ENCODE assay signal across 18 cellular contexts in the genomic region with DNA sequence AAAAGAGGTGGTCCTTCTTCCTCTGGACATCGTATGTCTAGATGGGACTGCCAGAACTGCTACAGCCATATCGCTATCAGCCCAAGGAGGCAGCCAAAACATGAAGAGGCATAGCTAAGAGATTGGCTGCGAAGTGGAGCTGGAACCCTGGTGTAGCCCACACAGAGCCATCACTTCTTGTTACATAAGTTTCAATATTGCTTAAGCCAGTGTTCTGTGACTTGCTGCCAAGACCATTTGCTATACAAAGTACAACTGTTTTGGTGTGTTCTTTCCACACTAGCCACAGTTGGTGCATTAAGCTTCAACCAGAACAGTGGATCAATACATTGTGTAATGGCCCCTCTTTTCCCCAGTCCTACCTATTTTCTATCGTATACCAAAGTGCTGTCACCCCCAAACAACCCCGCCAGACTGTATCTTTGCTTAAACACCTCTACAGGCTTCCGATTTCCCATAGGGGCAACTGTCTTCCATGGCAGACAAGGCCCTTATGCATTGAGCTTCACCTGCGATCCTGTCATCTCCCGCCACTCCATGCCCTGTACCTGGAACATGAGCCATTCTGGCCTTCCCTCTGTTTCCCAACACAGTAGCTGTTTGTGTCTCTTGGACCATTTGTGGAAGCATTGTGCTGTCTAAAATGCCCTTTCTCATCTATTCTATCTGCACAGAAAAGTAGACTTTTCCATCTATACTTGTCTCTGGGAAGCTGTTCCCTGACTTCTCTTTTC.
DNase-seq lines count a peak whose midpoint lies in the region; ATAC-seq and TF ChIP-seq lines count a peak whose summit lies in the region.
"Had no signal": no experiment of that assay in that cellular context is flagged by ENCODE, and none has a peak within 500 bp of the region (broad histone marks: within the 10 kb centered on the region; RNA-seq: fewer than 3 reads in every experiment).

No MANE protein-coding gene starts in this region.

- TF ChIP-seq CTCF in right atrium auricular region (IDR thresholded peaks at IDR 0.05) (no peak), gastroesophageal sphincter (IDR thresholded peaks at IDR 0.05) (no peak), A673 (conservative IDR thresholded peaks at IDR 0.05; ENCODE audit: low read depth, low read length) (no peak)

- no peak overlapping the region for H3K27ac ChIP-seq in right atrium auricular region
- H3K27ac ChIP-seq in gastroesophageal sphincter, result no peak overlapping the region
- H3K27ac ChIP-seq in A673 (ENCODE audit: low read depth, low read length, poor library complexity, severe bottlenecking), result no peak overlapping the region
- H3K27ac ChIP-seq: 22Rv1, A549, BLaER1 had no signal

- 94 to 95% methylated on average over 4 to 8 of the region's 8 CpGs for WGBS in gastroesophageal sphincter (ENCODE audit: low coverage in 1 of 2), 2 donors

- H3K4me3 ChIP-seq in right atrium auricular region (no peak overlapping the region), gastroesophageal sphincter (no peak overlapping the region), A673 (ENCODE audit: low read depth, low read length, poor library complexity, severe bottlenecking) (no peak overlapping the region)
- H3K4me3 ChIP-seq: A549, BLaER1 had no signal

- ATAC-seq in Right ventricle myocardium inferior, result peak; percentile 52
- peak; percentile 43 for ATAC-seq in gastroesophageal sphincter
- ATAC-seq in sciatic nerve, result peak; percentile 20
- ATAC-seq: A549, HCT116 had no signal

- H3K9me3 ChIP-seq in right atrium auricular region (no peaks in the 10 kb centered on the region), gastroesophageal sphincter (no peaks in the 10 kb centered on the region), A673 (ENCODE audit: low read depth, low read length, poor library complexity, severe bottlenecking) (no peaks in the 10 kb centered on the region)
- H3K9me3 ChIP-seq: A549, BLaER1 had no signal

- intact Hi-C loops in Right ventricle myocardium inferior (cut with DNase I) (no loop called here), sciatic nerve (cut with DNase I) (no loop called here), A673 (cut with micrococcal nuclease; ENCODE audit: unreplicated experiment) (no loop called here)

- CTCF ChIA-PET in A673 (lab: Charles Lee), result no interaction called here

- no peak for TF ChIP-seq EP300 in gastroesophageal sphincter (IDR thresholded peaks at IDR 0.05)

- POLR2A ChIA-PET in A673 (lab: Charles Lee; ENCODE audit: low non-redundant PET), result no interaction called here

- H3K27me3 ChIP-seq in right atrium auricular region (no peaks in the 10 kb centered on the region), gastroesophageal sphincter (no peaks in the 10 kb centered on the region), A673 (replicated peaks; ENCODE audit: insufficient read depth, low read depth, low read length, poor library complexity) (peaks cover 20% of the 10 kb centered on the region)
- H3K27me3 ChIP-seq: BLaER1 had no signal

- DNase-seq in Right ventricle myocardium inferior (ENCODE audit: missing footprints) (no peak), right atrium auricular region (ENCODE audit: low spot score) (no peak), MV-4-11 (lab: John Stamatoyannopoulos, UW) (peak; percentile 82), sciatic nerve (ENCODE audit: low spot score) (no peak), inferior parietal cortex (ENCODE audit: extremely low spot score) (no peak), A673 (ENCODE audit: low spot score) (no peak)
- DNase-seq: CD4-positive, alpha-beta memory T cell; DMS153; DMS79 treated with DMSO at 0.1 percent for 48 hours; GF-D8; GOT3; H7; HFFc6 had no signal

- no peak for TF ChIP-seq POLR2A in gastroesophageal sphincter (IDR thresholded peaks at IDR 0.05)

- BruUV-seq in A673 (replicated peaks; lab: Mats Ljungman, UMichigan), result no TSS peak

- H3K36me3 ChIP-seq in right atrium auricular region (no peaks in the 10 kb centered on the region), gastroesophageal sphincter (no peaks in the 10 kb centered on the region), A673 (ENCODE audit: insufficient read depth, low read length, poor library complexity, severe bottlenecking) (no peaks in the 10 kb centered on the region)
- H3K36me3 ChIP-seq: BLaER1 had no signal

- no peaks in the 10 kb centered on the region for H3K4me1 ChIP-seq in right atrium auricular region
- peaks cover 0 to 9% (median 0%) of the 10 kb centered on the region in 3 donors for H3K4me1 ChIP-seq in gastroesophageal sphincter
- H3K4me1 ChIP-seq in A673 (ENCODE audit: insufficient read depth, low read length, poor library complexity, severe bottlenecking), result no peaks in the 10 kb centered on the region
- H3K4me1 ChIP-seq: A549 had no signal
